31 cellular contexts compared by ENCODE assay signal in the genomic region with DNA sequence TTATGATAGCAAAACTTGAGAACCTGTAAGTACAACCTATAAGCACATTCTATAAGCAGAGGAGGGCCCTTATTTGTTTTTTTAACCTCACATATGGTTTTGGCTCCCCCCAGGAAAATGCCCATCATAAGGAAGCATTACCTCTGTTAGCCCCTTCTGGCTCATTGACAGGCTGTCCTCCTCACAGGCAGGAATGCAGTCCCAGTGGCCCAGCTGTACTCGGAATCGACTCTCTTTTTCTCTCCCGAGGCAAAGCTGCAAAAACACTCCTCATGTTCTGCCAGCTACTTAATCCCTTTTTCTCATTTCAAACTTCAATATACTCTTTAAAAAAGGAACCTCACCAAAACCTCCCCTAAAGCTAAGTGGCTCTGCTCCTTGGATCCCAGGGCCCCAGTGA.
"Had no signal": no experiment of that assay in that cellular context is flagged by ENCODE, and none has a peak within 500 bp of the region (broad histone marks: within the 10 kb centered on the region; RNA-seq: fewer than 3 reads in every experiment).

No MANE protein-coding gene starts in this region.

- H3K27me3 ChIP-seq: adrenal gland, body of pancreas, breast epithelium, SJSA1 had no signal

- H3K9me2 ChIP-seq: SK-N-SH had no signal

- H3K36me3 Mint-ChIP-seq: activated naive CD4-positive, alpha-beta T cell treated with anti-CD3 and anti-CD28 coated beads, Interleukin-2, amount 50 U/mL, for 72 hours had no signal

- H3K4me1 Mint-ChIP-seq: activated CD4-positive, alpha-beta T cell treated with anti-CD3 and anti-CD28 coated beads, Interleukin-2, amount 10 ng/mL, durations not matched to agents 24 days and 14 days had no signal

- H3K4me1 ChIP-seq: adrenal gland, body of pancreas, breast epithelium, SJSA1 had no signal

- H3K4me2 ChIP-seq: SK-N-SH had no signal

- H3K36me3 ChIP-seq: adrenal gland, breast epithelium, MG63, SJSA1 had no signal

- H3K9me3 ChIP-seq: adrenal gland, body of pancreas, breast epithelium, MG63, SJSA1, SK-N-SH had no signal

- H3K27ac ChIP-seq: adrenal gland, body of pancreas, breast epithelium, SJSA1 had no signal

- ATAC-seq: activated CD8-positive, alpha-beta T cell treated with anti-CD3 and anti-CD28 coated beads, Interleukin-2, amount 10 ng/mL, durations not matched to agents 7 days and 5 days; activated naive CD4-positive, alpha-beta T cell treated with anti-CD3 and anti-CD28 coated beads, Interleukin-2, amount 50 U/mL, for 72 hours; activated T-cell treated with anti-CD3 and anti-CD28 coated beads, Interleukin-2, amount 50 U/mL, for 4 hours; body of pancreas; Panc1 had no signal

- H3K4me3 ChIP-seq: adrenal gland, body of pancreas, breast epithelium, MG63, SJSA1 had no signal

- DNase-seq: activated CD4-positive, alpha-beta T cell treated with anti-CD3 and anti-CD28 coated beads, Interleukin-2, amount 10 ng/mL, durations not matched to agents 24 days and 14 days; activated CD4-positive, alpha-beta T cell treated with anti-CD3 and anti-CD28 coated beads, Interleukin-2, amount 50 U/mL, for 48 hours; activated CD8-positive, alpha-beta T cell treated with anti-CD3 and anti-CD28 coated beads, Interleukin-2, amount 10 ng/mL, durations not matched to agents 7 days and 5 days; activated gamma-delta T cell treated with Interleukin-2 at 50 U/mL for 16 hours; activated naive CD4-positive, alpha-beta T cell treated with anti-CD3 and anti-CD28 coated beads for 36 hours; activated T-cell treated with anti-CD3 and anti-CD28 coated beads, Interleukin-2, amount 50 U/mL, for 4 hours; adrenal gland; body of pancreas; caudate nucleus; cerebellar nuclear complex; Kasumi-1; KG1; MG63; NCI-H1048; NCI-H1436 treated with DMSO at 0.1 percent for 48 hours; NCI-H1694 treated with DMSO at 0.1 percent for 48 hours; NCI-H2029; NCI-H2107; NCI-H2171; NCI-H510A; NCI-H526; NCI-H748 treated with DMSO at 0.1 percent for 48 hours; SHP77 treated with DMSO at 0.1 percent for 48 hours; SK-N-SH had no signal

- H3K9me3 Mint-ChIP-seq: activated CD4-positive, alpha-beta T cell treated with anti-CD3 and anti-CD28 coated beads, Interleukin-2, amount 10 ng/mL, durations not matched to agents 24 days and 14 days; activated naive CD4-positive, alpha-beta T cell treated with anti-CD3 and anti-CD28 coated beads for 36 hours; activated naive CD4-positive, alpha-beta T cell treated with anti-CD3 and anti-CD28 coated beads, Interleukin-2, amount 50 U/mL, for 72 hours; activated T-cell treated with anti-CD3 and anti-CD28 coated beads, Interleukin-2, amount 50 U/mL, for 4 hours; activated T-helper 1 cell treated with anti-CD3 and anti-CD28 coated beads, Interleukin-12 subunit alpha, Interleukin-12 subunit beta, Interleukin-2, Interleukin-4 antibody, amounts not matched to agents 30 ng/mL and 10 ng/mL and 1 ng/mL, durations not matched to agents 14 hours and 24 hours and 36 hours; T-helper 1 cell treated with Interleukin-12 subunit alpha and Interleukin-12 subunit beta and Interleukin-4 antibody, amounts not matched to agents 30 μg/mL and 1 μg/mL, for 36 hours; T-helper 2 cell treated with Interferon-gamma antibody and Interleukin-4, amounts not matched to agents 5 μg/mL and 100 μg/mL, for 36 hours had no signal

- H3K4me3 Mint-ChIP-seq: activated CD4-positive, alpha-beta T cell treated with anti-CD3 and anti-CD28 coated beads, Interleukin-2, amount 10 ng/mL, durations not matched to agents 24 days and 14 days; activated CD8-positive, alpha-beta T cell treated with anti-CD3 and anti-CD28 coated beads, Interleukin-2, amount 10 ng/mL, durations not matched to agents 7 days and 5 days; activated naive CD4-positive, alpha-beta T cell treated with anti-CD3 and anti-CD28 coated beads for 36 hours; activated T-cell treated with anti-CD3 and anti-CD28 coated beads, Interleukin-2, amount 50 U/mL, for 4 hours; activated T-helper 1 cell treated with anti-CD3 and anti-CD28 coated beads, Interleukin-12 subunit alpha, Interleukin-12 subunit beta, Interleukin-2, Interleukin-4 antibody, amounts not matched to agents 30 ng/mL and 10 ng/mL and 1 ng/mL, durations not matched to agents 14 hours and 24 hours and 36 hours; T-helper 1 cell treated with Interleukin-12 subunit alpha and Interleukin-12 subunit beta and Interleukin-4 antibody, amounts not matched to agents 30 μg/mL and 1 μg/mL, for 36 hours; T-helper 2 cell treated with Interferon-gamma antibody and Interleukin-4, amounts not matched to agents 5 μg/mL and 100 μg/mL, for 36 hours had no signal

- H3K27ac Mint-ChIP-seq: activated CD4-positive, alpha-beta T cell treated with anti-CD3 and anti-CD28 coated beads, Interleukin-2, amount 10 ng/mL, durations not matched to agents 24 days and 14 days; activated CD8-positive, alpha-beta T cell treated with anti-CD3 and anti-CD28 coated beads, Interleukin-2, amount 10 ng/mL, durations not matched to agents 7 days and 5 days; activated naive CD4-positive, alpha-beta T cell treated with anti-CD3 and anti-CD28 coated beads for 36 hours; activated naive CD4-positive, alpha-beta T cell treated with anti-CD3 and anti-CD28 coated beads, Interleukin-2, amount 50 U/mL, for 72 hours; activated T-helper 1 cell treated with anti-CD3 and anti-CD28 coated beads, Interleukin-12 subunit alpha, Interleukin-12 subunit beta, Interleukin-2, Interleukin-4 antibody, amounts not matched to agents 30 ng/mL and 10 ng/mL and 1 ng/mL, durations not matched to agents 14 hours and 24 hours and 36 hours; T-helper 1 cell treated with Interleukin-12 subunit alpha and Interleukin-12 subunit beta and Interleukin-4 antibody, amounts not matched to agents 30 μg/mL and 1 μg/mL, for 36 hours; T-helper 2 cell treated with Interferon-gamma antibody and Interleukin-4, amounts not matched to agents 5 μg/mL and 100 μg/mL, for 36 hours had no signal
